21 cellular contexts compared by ENCODE assay signal in genomic region chr19:34017024-34017423, GRCh38.
DNase-seq lines count a peak whose midpoint lies in the region; ATAC-seq and TF ChIP-seq lines count a peak whose summit lies in the region.
"Had no signal": no experiment of that assay in that cellular context is flagged by ENCODE, and none has a peak within 500 bp of the region (broad histone marks: within the 10 kb centered on the region; RNA-seq: fewer than 3 reads in every experiment).

No MANE protein-coding gene starts in this region.

- H3K4me1 ChIP-seq in DND-41 (ENCODE audit: insufficient read depth, low read length) = no peaks in the 10 kb centered on the region
- no peaks in the 10 kb centered on the region for H3K4me1 ChIP-seq in SJCRH30
- H3K4me1 ChIP-seq: SJSA1 had no signal

- peaks cover 2% of the 10 kb centered on the region for H3K9me3 ChIP-seq in DND-41 (ENCODE audit: insufficient read depth, low read length, severe bottlenecking)
- H3K9me3 ChIP-seq in SJCRH30 (replicated peaks) = peaks cover under 1% of the 10 kb centered on the region; the same call in 1 of the 2 replicates
- H3K9me3 ChIP-seq: SJSA1 had no signal

- H3K36me3 ChIP-seq in DND-41 (ENCODE audit: insufficient read depth, low read length) = no peaks in the 10 kb centered on the region
- no peaks in the 10 kb centered on the region for H3K36me3 ChIP-seq in SJCRH30
- H3K36me3 ChIP-seq: SJSA1 had no signal

- no peak overlapping the region for H3K9ac ChIP-seq in DND-41 (ENCODE audit: low read depth, low read length)

- H3K27ac ChIP-seq in DND-41 (ENCODE audit: low read length) (no peak overlapping the region), VCaP (no peak overlapping the region), SJCRH30 (no peak overlapping the region)
- H3K27ac ChIP-seq: 22Rv1, SJSA1 had no signal

- no peak overlapping the region for H3K4me2 ChIP-seq in DND-41 (ENCODE audit: insufficient read depth, low read length)

- no peaks in the 10 kb centered on the region for H4K20me1 ChIP-seq in DND-41 (ENCODE audit: insufficient read depth, low read length)

- DNase-seq in DMS53 (lab: John Stamatoyannopoulos, UW) = peak; percentile 18
- no peak for DNase-seq in DMS53 treated with DMSO at 0.1 percent for 48 hours (lab: John Stamatoyannopoulos, UW; ENCODE audit: unreplicated experiment)
- DNase-seq in DND-41 = no peak
- DNase-seq in NAMALWA (ENCODE audit: low spot score) = peak; percentile 22
- no peak for DNase-seq in activated CD4-positive, alpha-beta T cell treated with anti-CD3 and anti-CD28 coated beads, Interleukin-2, amount 50 U/mL, for 48 hours
- no peak for DNase-seq in SJCRH30
- DNase-seq in activated CD4-positive, alpha-beta T cell treated with anti-CD3 and anti-CD28 coated beads for 48 hours = no peak
- DNase-seq: C1 segment of cervical spinal cord, DMS 273 treated with DMSO at 0.1 percent for 48 hours, EL, HFFc6, MV-4-11, NCI-H146, NCI-H2107, NCI-H446, NCI-H774, RPMI8226, SW 1271 had no signal

- no peak overlapping the region for H2AFZ ChIP-seq in DND-41 (ENCODE audit: low read depth, low read length)

- H3K4me3 ChIP-seq in DND-41 (ENCODE audit: low read depth in 1 of 2, low read length in 2 of 2) (no peak overlapping the region), SJCRH30 (no peak overlapping the region)
- H3K4me3 ChIP-seq: SJSA1 had no signal

- no peak for ATAC-seq in DND-41 (ENCODE audit: insufficient read depth, low read depth)

- no peaks in the 10 kb centered on the region for H3K79me2 ChIP-seq in DND-41 (ENCODE audit: insufficient read depth, low read length)

- TF ChIP-seq CTCF in DND-41 (IDR thresholded peaks at IDR 0.05; ENCODE audit: borderline replicate concordance, extremely low read depth, low read length, poor library complexity, severe bottlenecking) (peak; percentile 15), VCaP (conservative IDR thresholded peaks at IDR 0.05) (peak; percentile 73)

- H3K27me3 ChIP-seq in DND-41 (ENCODE audit: insufficient read depth, low read length, poor library complexity) (peaks cover 2% of the 10 kb centered on the region), SJCRH30 (peaks cover 4% of the 10 kb centered on the region)

Comparison
In these comparisons a context has a peak if more than half of its experiments do, and no peak if none do; other contexts are left out.
1. DNase-seq: peak in DMS53 (single experiment) and NAMALWA (single experiment); none in DMS53 treated with DMSO at 0.1 percent for 48 hours (single experiment), DND-41 (single experiment), activated CD4-positive, alpha-beta T cell treated with anti-CD3 and anti-CD28 coated beads, Interleukin-2, amount 50 U/mL, for 48 hours (0 of 2), SJCRH30 (0 of 2) and activated CD4-positive, alpha-beta T cell treated with anti-CD3 and anti-CD28 coated beads for 48 hours (single experiment).